ENCODE assay signal across 8 cellular contexts in the genomic region with DNA sequence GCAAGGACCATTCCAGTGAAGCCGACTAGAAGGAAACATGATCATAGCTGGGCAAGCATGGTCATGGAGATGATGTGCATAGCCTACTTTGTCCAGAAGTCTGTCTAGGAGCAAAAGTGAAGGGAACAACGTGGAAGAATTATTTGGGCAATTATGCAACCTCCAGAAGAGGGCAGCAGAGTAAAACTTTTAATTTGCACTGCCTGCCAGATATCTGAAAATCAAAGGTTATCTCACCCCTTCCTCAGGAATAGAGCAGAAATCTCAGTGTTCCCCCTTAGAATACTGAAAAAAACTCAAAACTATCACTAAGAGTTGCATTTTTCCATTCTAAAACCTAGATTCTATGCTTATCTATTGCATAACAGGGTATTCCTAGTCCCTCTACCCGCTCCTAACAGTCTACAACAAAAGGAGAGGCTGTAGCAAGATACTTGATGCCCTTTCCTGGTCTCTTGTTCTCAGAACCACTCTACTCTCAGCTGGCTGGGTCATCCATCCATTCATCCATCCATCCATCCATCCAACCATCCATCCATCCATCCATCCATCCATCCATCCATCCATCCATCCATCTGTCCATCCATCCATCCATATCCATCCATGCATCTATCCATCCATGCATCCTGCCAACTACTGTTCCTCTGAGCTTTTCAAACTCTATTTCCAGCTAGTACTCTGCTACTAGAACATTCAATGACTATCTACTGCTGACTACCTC. TPM values are rescaled to one million over a fixed set of nuclear protein-coding genes. Genes with fewer than 3 reads are reported as not detected.
A peak's percentile ranks its signal among the peaks of the same experiment; 100 is the strongest.
DNase-seq lines count a peak whose midpoint lies in the region; ATAC-seq and TF ChIP-seq lines count a peak whose summit lies in the region.

No MANE protein-coding gene starts in this region.

- intact Hi-C loops in right lobe of liver (cut with DNase I) (loop anchor here in 1 of 2 donors (10.0 kb wide), 2 partner anchors 54 to 244 kb away; partner anchors contain the start of gene MIER3), uterus (cut with DNase I; ENCODE audit: low total_unique reads) (loop anchor here (5.0 kb wide), 1 partner anchor 321 kb away; no protein-coding TSS in a partner anchor)

- DNase-seq in activated gamma-delta T cell treated with Interleukin-2 at 50 U/mL for 16 hours: peak; percentile 21
- DNase-seq in activated gamma-delta T cell (lab: John Stamatoyannopoulos, UW): no peak
- DNase-seq in HS-27A (ENCODE audit: low read depth): peak; percentile 2
- DNase-seq in RWPE1 (ENCODE audit: low spot score): peak; percentile 65
- DNase-seq in cerebellum (ENCODE audit: low spot score): peak; percentile 37
- DNase-seq in right lobe of liver: no peak
- peak in 1 of 2 donors; percentile 24 for DNase-seq in uterus

- H3K4me3 ChIP-seq in right lobe of liver (no peak overlapping the region), uterus (no peak overlapping the region)

- TF ChIP-seq CTCF in RWPE1 (conservative IDR thresholded peaks at IDR 0.05; ENCODE audit: low read depth) (peak; percentile 87), right lobe of liver (IDR thresholded peaks at IDR 0.05) (peak; percentile 69 to 81 (median 76)), uterus (IDR thresholded peaks at IDR 0.05) (peak; percentile 51 to 71 (median 61))

- H3K4me1 ChIP-seq in right lobe of liver (no peaks in the 10 kb centered on the region), uterus (no peaks in the 10 kb centered on the region)

- POLR2A ChIA-PET in RWPE1 (lab: Yijun Ruan, JAX; ENCODE audit: low non-redundant PET): no interaction called here

- ATAC-seq in right lobe of liver (peak; percentile 87 to 92 (median 88)), HG02973 (IDR thresholded peaks at IDR 0.05; ENCODE audit: unreplicated experiment) (no peak)

- H3K27ac ChIP-seq in RWPE1 (no peak overlapping the region), right lobe of liver (no peak overlapping the region), uterus (no peak overlapping the region)

- no peaks in the 10 kb centered on the region for H3K9me3 ChIP-seq in right lobe of liver
- no peaks in the 10 kb centered on the region for H3K9me3 ChIP-seq in uterus

- TF ChIP-seq POLR2A in right lobe of liver (IDR thresholded peaks at IDR 0.05): no peak
- TF ChIP-seq POLR2A in uterus (IDR thresholded peaks at IDR 0.05): no peak

- H3K27me3 ChIP-seq in right lobe of liver: no peaks in the 10 kb centered on the region
- H3K27me3 ChIP-seq in uterus: no peaks in the 10 kb centered on the region

- CTCF ChIA-PET in RWPE1 (lab: Yijun Ruan, JAX): interaction anchor here (0.5 to 1.2 kb wide), 10 partner anchors 8 to 602 kb away, joined by 3 to 5 read pairs (median 4); no protein-coding TSS in a partner anchor

- no peaks in the 10 kb centered on the region for H3K36me3 ChIP-seq in right lobe of liver
- H3K36me3 ChIP-seq in uterus: no peaks in the 10 kb centered on the region

- WGBS in right lobe of liver (ENCODE audit: insufficient coverage, low coverage, low lambda C conversion rate, missing lambda C conversion rate): 30% methylated on average over 3 of the region's 3 CpGs

RNA-seq across cellular contexts. Expression of gene SETD9, which starts 8.4 kb away (rescaled TPM):
- total RNA-seq in cerebellum: 4.4 TPM
- total RNA-seq in right lobe of liver: 10 to 100 TPM in 3 of 6 experiments, 1 to 10 TPM in 3; 4.9 to 18.8 (median 9.9) TPM
- 1 to 10 TPM; 1.5 to 7.2 (median 3.1) TPM for total RNA-seq in uterus

RNA-seq across cellular contexts. Expression of gene MIER3, which starts 50.9 kb away (rescaled TPM):
- total RNA-seq in cerebellum: 33.3 TPM
- total RNA-seq in right lobe of liver: 10 to 100 TPM in 4 of 6 experiments, 1 to 10 TPM in 2; 7.3 to 14.7 (median 11.2) TPM
- total RNA-seq in uterus: 10 to 100 TPM; 15.6 to 94.6 (median 29.7) TPM

Comparison
In these comparisons a context has a peak if more than half of its experiments do, and no peak if none do; other contexts are left out.
1. DNase-seq: peak in activated gamma-delta T cell treated with Interleukin-2 at 50 U/mL for 16 hours (single experiment), HS-27A (single experiment), RWPE1 (single experiment) and cerebellum (single experiment); none in activated gamma-delta T cell (single experiment) and right lobe of liver (0 of 3).
2. Peak in every context shown above with its lines, with median percentiles within 50 percentile points of each other: CTCF ChIP-seq.